Comparison of ENCODE assay signal across 1 cellular context in genomic region chr7:105131033-105131656, GRCh38.
TF ChIP-seq lines count a peak whose summit lies in the region.

No MANE protein-coding gene starts in this region.

TF ChIP-seq in K562, 482 proteins besides CTCF, POLR2A, EP300 and RAD21 (continued from another document and continues in another):
- TF ChIP-seq MTA3 (IDR thresholded peaks at IDR 0.05; ENCODE audit: borderline replicate concordance) (0 out of 2 replicates have a peak, but pooled peaks have one; percentile 25), ZMIZ1 (IDR thresholded peaks at IDR 0.05; ENCODE audit: low read depth in 2 of 2, low read length in 2 of 2) (no peak), E2F3 (CRISPR knock-in tag; IDR thresholded peaks at IDR 0.05) (peak; percentile 33; the same call in 1 of the 2 replicates), ZSCAN32 (CRISPR knock-in tag; IDR thresholded peaks at IDR 0.05) (no peak), ZNF780A (CRISPR knock-in tag; IDR thresholded peaks at IDR 0.05) (no peak), MCM7 (IDR thresholded peaks at IDR 0.05) (no peak), SLC30A9 (CRISPR knock-in tag; IDR thresholded peaks at IDR 0.05) (no peak), CHD7 (IDR thresholded peaks at IDR 0.05; ENCODE audit: low read depth, low read length) (no peak), GABPB1 (CRISPR knock-in tag; IDR thresholded peaks at IDR 0.05) (no peak), TEAD2 (tag; IDR thresholded peaks at IDR 0.05) (no peak), TAF1 (IDR thresholded peaks at IDR 0.05; ENCODE audit: control insufficient read depth, extremely low read depth, insufficient read depth, low read length, severe bottlenecking) (no peak), ZNF140 (CRISPR knock-in tag; IDR thresholded peaks at IDR 0.05) (no peak), SRSF1 (IDR thresholded peaks at IDR 0.05; ENCODE audit: low read depth, low read length) (no peak), CBFB (CRISPR knock-in tag; IDR thresholded peaks at IDR 0.05) (peak; percentile 67; the same call in 1 of the 2 replicates), HDAC6 (IDR thresholded peaks at IDR 0.05; ENCODE audit: low read depth, low read length) (no peak), PHB2 (IDR thresholded peaks at IDR 0.05; ENCODE audit: low read depth) (no peak), PML (IDR thresholded peaks at IDR 0.05; ENCODE audit: low read length) (peak; percentile 31; the same call in 1 of the 2 replicates), GTF2B (IDR thresholded peaks at IDR 0.05; ENCODE audit: extremely low read depth, insufficient read length) (no peak), PPARD (CRISPR knock-in tag; IDR thresholded peaks at IDR 0.05) (no peak), SMARCC2 (IDR thresholded peaks at IDR 0.05; ENCODE audit: low read depth) (peak; percentile 67; the same call in 1 of the 2 replicates), DDX20 (tag; IDR thresholded peaks at IDR 0.05; ENCODE audit: low read depth) (no peak), MIER1 (IDR thresholded peaks at IDR 0.05; ENCODE audit: low read depth) (no peak), TEAD1 (CRISPR knock-in tag; IDR thresholded peaks at IDR 0.05) (no peak), ZBTB33 (CRISPR knock-in tag; IDR thresholded peaks at IDR 0.05) (no peak), DEAF1 (CRISPR knock-in tag; IDR thresholded peaks at IDR 0.05) (peak; percentile 25; the same call in 1 of the 2 replicates), ZNF518B (CRISPR knock-in tag; IDR thresholded peaks at IDR 0.05) (no peak), HNRNPUL1 (IDR thresholded peaks at IDR 0.05; ENCODE audit: low read length) (no peak), IFI16 (CRISPR knock-in tag; IDR thresholded peaks at IDR 0.05) (no peak), ZNF436 (CRISPR knock-in tag; IDR thresholded peaks at IDR 0.05) (no peak), NCOA1 (IDR thresholded peaks at IDR 0.05; ENCODE audit: low read depth) (0 out of 2 replicates have a peak, but pooled peaks have one; percentile 26), RFX1 (IDR thresholded peaks at IDR 0.05) (no peak), PBX2 (CRISPR knock-in tag; IDR thresholded peaks at IDR 0.05; ENCODE audit: low read depth) (no peak), PBX2 (tag; conservative IDR thresholded peaks at IDR 0.05; ENCODE audit: low read depth) (no peak)
